11 cellular contexts compared by ENCODE assay signal in genomic region chr17:18247613-18248001, GRCh38. TPM values are rescaled to one million over a fixed set of nuclear protein-coding genes. Genes with fewer than 3 reads are reported as not detected.
A peak's percentile ranks its signal among the peaks of the same experiment; 100 is the strongest.
DNase-seq lines count a peak whose midpoint lies in the region; ATAC-seq and TF ChIP-seq lines count a peak whose summit lies in the region.
"Had no signal": no experiment of that assay in that cellular context is flagged by ENCODE, and none has a peak within 500 bp of the region (broad histone marks: within the 10 kb centered on the region; RNA-seq: fewer than 3 reads in every experiment).

No MANE protein-coding gene starts in this region.

- H3K4me1 ChIP-seq in HCT116 (ENCODE audit: control insufficient read depth in 1 of 2, insufficient read depth in 2 of 2, low read length in 2 of 2): peaks cover 0 to 12% of the 10 kb centered on the region in 2 experiments; a peak in 2 of 4 replicates
- H3K4me1 ChIP-seq in right atrium auricular region: peaks cover 0 to 27% of the 10 kb centered on the region in 2 donors

- H3K79me2 ChIP-seq in HCT116 (ENCODE audit: insufficient read depth, low read length): no peaks in the 10 kb centered on the region

- intact Hi-C loops in HCT116 (cut with micrococcal nuclease) (loop anchor here (1.0 kb wide), 1 partner anchor 74 kb away; no protein-coding TSS in a partner anchor), sciatic nerve (cut with DNase I) (no loop called here)

- ATAC-seq in HCT116 (no peak), sciatic nerve (peak; percentile 44), HG02759 (IDR thresholded peaks at IDR 0.05; ENCODE audit: unreplicated experiment) (no peak), HG03521 (IDR thresholded peaks at IDR 0.05; ENCODE audit: unreplicated experiment) (no peak), HG03095 (IDR thresholded peaks at IDR 0.05; ENCODE audit: unreplicated experiment) (no peak)

- TF ChIP-seq POLR2A in HCT116 (IDR thresholded peaks at IDR 0.05; ENCODE audit: borderline replicate concordance, extremely low read depth, insufficient read depth, insufficient read length): no peak

- H3K4me3 ChIP-seq in HCT116 (replicated peaks in 1 of 2; ENCODE audit: low read depth in 1 of 2, low read length in 2 of 2) (no peak overlapping the region), right atrium auricular region (no peak overlapping the region)
- H3K4me3 ChIP-seq: BLaER1 had no signal

- H3K36me3 ChIP-seq in HCT116 (ENCODE audit: control insufficient read depth in 1 of 2, insufficient read depth in 2 of 2, low read length in 2 of 2) (peaks cover 20 to 50% of the 10 kb centered on the region in 2 experiments), right atrium auricular region (peaks cover 75% of the 10 kb centered on the region)

- H3K27ac ChIP-seq in HCT116 (ENCODE audit: low read depth, low read length): 0 out of 2 replicates have a peak overlapping the region, but pooled peaks have one; percentile 35
- peak overlapping the region; percentile 41 to 50 for H3K27ac ChIP-seq in right atrium auricular region
- H3K27ac ChIP-seq: BLaER1, KMS-11 had no signal

- peaks cover 6% of the 10 kb centered on the region; the same call in 1 of the 2 replicates for H4K20me1 ChIP-seq in HCT116 (ENCODE audit: insufficient read depth)

- TF ChIP-seq RAD21 in HCT116 (IDR thresholded peaks at IDR 0.05; ENCODE audit: low read depth): no peak

- no peaks in the 10 kb centered on the region for H3K9me2 ChIP-seq in HCT116 (ENCODE audit: insufficient read depth)

- CTCF ChIA-PET in HCT116 (lab: Charles Lee): interaction anchor here (1.1 kb wide), 1 partner anchor 75 kb away, joined by 5 read pairs; no protein-coding TSS in a partner anchor

- no TSS peak for BruUV-seq in HCT116 (replicated peaks; lab: Mats Ljungman, UMichigan)

- H3K4me2 ChIP-seq in HCT116 (ENCODE audit: low read length): no peak overlapping the region
- H3K4me2 ChIP-seq: BLaER1, KMS-11 had no signal

- no peak overlapping the region for H2AFZ ChIP-seq in HCT116 (ENCODE audit: low read depth, low read length, poor library complexity, severe bottlenecking)

- DNase-seq in HCT116 (ENCODE audit: low read depth, low spot score) (no peak), astrocyte of the hippocampus (ENCODE audit: low read depth, low spot score) (peak; percentile 23), right atrium auricular region (ENCODE audit: low spot score) (no peak), sciatic nerve (ENCODE audit: low spot score) (no peak), AG08396 (ENCODE audit: low spot score) (no peak)

- no peak for TF ChIP-seq CTCF in HCT116 (IDR thresholded peaks at IDR 0.05 in 2 of 3, conservative IDR thresholded peaks at IDR 0.05 in 1 of 3; ENCODE audit: borderline replicate concordance in 1 of 3, insufficient read depth in 1 of 3, low read depth in 2 of 3, low read length in 2 of 3)
- no peak for TF ChIP-seq CTCF in right atrium auricular region (IDR thresholded peaks at IDR 0.05)

- H3K9me3 ChIP-seq in HCT116 (ENCODE audit: control insufficient read depth in 1 of 2, insufficient read depth in 1 of 2, low read depth in 1 of 2, low read length in 2 of 2): no peaks in the 10 kb centered on the region
- H3K9me3 ChIP-seq in right atrium auricular region: no peaks in the 10 kb centered on the region
- H3K9me3 ChIP-seq: BLaER1, neutrophil had no signal

- POLR2A ChIA-PET in HCT116 (lab: Charles Lee): no interaction called here

- H3K27me3 ChIP-seq in HCT116 (ENCODE audit: insufficient read depth, low read length): no peaks in the 10 kb centered on the region
- H3K27me3 ChIP-seq in right atrium auricular region: no peaks in the 10 kb centered on the region
- H3K27me3 ChIP-seq: BLaER1, neutrophil had no signal

- no peak overlapping the region for H3K9ac ChIP-seq in HCT116 (ENCODE audit: low read length)
- H3K9ac ChIP-seq: BLaER1, KMS-11 had no signal

- RAD21 ChIA-PET in HCT116 (lab: Charles Lee; ENCODE audit: low non-redundant PET in 1 of 2, low total read pairs in 2 of 2, uncharacterized antibody in 2 of 2, unreplicated experiment in 2 of 2): no interaction called here

TF ChIP-seq in HCT116, 20 proteins besides CTCF, POLR2A, EP300 and RAD21:
- TF ChIP-seq ZFX (IDR thresholded peaks at IDR 0.05) (no peak), EZH2 (IDR thresholded peaks at IDR 0.05) (no peak), ZNF274 (IDR thresholded peaks at IDR 0.05; ENCODE audit: low read depth, low read length) (no peak), MAX (IDR thresholded peaks at IDR 0.05) (no peak), EZH2phosphoT487 (IDR thresholded peaks at IDR 0.05; ENCODE audit: borderline replicate concordance) (no peak)

RNA-seq across cellular contexts. Expression of gene FLII, which starts 10.9 kb away (rescaled TPM):
- total RNA-seq in HCT116 (2021; ENCODE audit: unreplicated experiment): 264 TPM
- 312 and 354 TPM in 2 replicates for polyA plus RNA-seq in HCT116 (2012)
- 100 to 1,000 TPM; 232 to 306 TPM for total RNA-seq in right atrium auricular region
- total RNA-seq in sciatic nerve: 244 TPM

RNA-seq across cellular contexts. Expression of gene MIEF2, which starts 12.9 kb away (rescaled TPM):
- total RNA-seq in HCT116 (2021; ENCODE audit: unreplicated experiment) (9.3 TPM), right atrium auricular region (10 to 100 TPM; 14.1 to 20.2 TPM), sciatic nerve (15.5 TPM)
- 7.3 and 9.9 TPM in 2 replicates for polyA plus RNA-seq in HCT116 (2012)

RNA-seq across cellular contexts. Expression of gene LLGL1, which starts 22.2 kb away (rescaled TPM):
- total RNA-seq in HCT116 (2021; ENCODE audit: unreplicated experiment): 44.3 TPM
- 31.7 and 34.1 TPM in 2 replicates for polyA plus RNA-seq in HCT116 (2012)
- total RNA-seq in right atrium auricular region: 10 to 100 TPM; 12.6 to 16.7 TPM
- total RNA-seq in sciatic nerve: 21.4 TPM
